Comparison of ENCODE assay signal across 15 cellular contexts in genomic region chr2:240933048-240933965, GRCh38. TPM values are rescaled to one million over a fixed set of nuclear protein-coding genes. Genes with fewer than 3 reads are reported as not detected.
DNase-seq lines count a peak whose midpoint lies in the region; ATAC-seq and TF ChIP-seq lines count a peak whose summit lies in the region.
"Had no signal": no experiment of that assay in that cellular context is flagged by ENCODE, and none has a peak within 500 bp of the region (broad histone marks: within the 10 kb centered on the region; RNA-seq: fewer than 3 reads in every experiment).

No MANE protein-coding gene starts in this region.

- H3K4me1 ChIP-seq in breast epithelium, result no peaks in the 10 kb centered on the region
- no peaks in the 10 kb centered on the region for H3K4me1 ChIP-seq in mammary epithelial cell (ENCODE audit: insufficient read depth, low read length)
- H3K4me1 ChIP-seq in uterus, result no peaks in the 10 kb centered on the region
- H3K4me1 ChIP-seq: parathyroid adenoma had no signal

- ATAC-seq in omental fat pad (ENCODE audit: low FRiP score) (no peak), HG03039 (IDR thresholded peaks at IDR 0.05; ENCODE audit: unreplicated experiment) (no peak)

- no peak overlapping the region for H2AFZ ChIP-seq in mammary epithelial cell (ENCODE audit: low read depth, low read length)
- H2AFZ ChIP-seq: parathyroid adenoma had no signal

- H3K4me3 ChIP-seq in breast epithelium (no peak overlapping the region), mammary epithelial cell (replicated peaks in 1 of 3; ENCODE audit: insufficient read depth in 1 of 3, low read depth in 2 of 3, low read length in 3 of 3) (no peak overlapping the region), uterus (no peak overlapping the region)
- H3K4me3 ChIP-seq: SK-N-MC had no signal

- H3K4me2 ChIP-seq in mammary epithelial cell (ENCODE audit: insufficient read depth, low read depth, low read length), result no peak overlapping the region

- TF ChIP-seq POLR2A in breast epithelium (IDR thresholded peaks at IDR 0.05), result no peak
- no peak for TF ChIP-seq POLR2A in uterus (IDR thresholded peaks at IDR 0.05)

- no peak overlapping the region for H3K27ac ChIP-seq in breast epithelium
- no peak overlapping the region for H3K27ac ChIP-seq in mammary epithelial cell (ENCODE audit: insufficient read depth, low read depth, low read length)
- no peak overlapping the region for H3K27ac ChIP-seq in uterus
- H3K27ac ChIP-seq: parathyroid adenoma, SK-N-MC had no signal

- peak; percentile 6 to 45 for DNase-seq in breast epithelium (ENCODE audit: low spot score in 2 of 2)
- DNase-seq in mammary epithelial cell, result no peak
- peak; percentile 1 for DNase-seq in effector CD4-positive, alpha-beta T cell
- DNase-seq in omental fat pad (ENCODE audit: low spot score), result peak; percentile 10
- DNase-seq in uterus, result peak; percentile 10 to 12
- DNase-seq in HUDEP-2 (lab: John Stamatoyannopoulos, UW; ENCODE audit: unreplicated experiment in 76 of 76), result no peak
- DNase-seq in NK-92 treated with Interleukin-12 subunit alpha and Interleukin-12 subunit beta, amount 100 ng/mL, for 24 hours (lab: John Stamatoyannopoulos, UW), result no peak
- DNase-seq: DND-41, mesenchymal stem cell, NCI-H2081 treated with DMSO at 0.1 percent for 48 hours had no signal

- in situ Hi-C loops in mammary epithelial cell (cut with MboI; ENCODE audit: low sequenced_read_pairs in 2 of 2), result no loop called here

- no peaks in the 10 kb centered on the region for H3K27me3 ChIP-seq in breast epithelium
- peaks cover 14% of the 10 kb centered on the region for H3K27me3 ChIP-seq in mammary epithelial cell (ENCODE audit: insufficient read depth, low read length)
- H3K27me3 ChIP-seq in uterus, result no peaks in the 10 kb centered on the region

- intact Hi-C loops in breast epithelium (cut with DNase I; ENCODE audit: low total_unique reads) (no loop called here), mammary epithelial cell (cut with micrococcal nuclease) (no loop called here), uterus (cut with DNase I; ENCODE audit: low total_unique reads) (no loop called here)

- H3K79me2 ChIP-seq in mammary epithelial cell (ENCODE audit: insufficient read depth, low read length), result no peaks in the 10 kb centered on the region
- H3K79me2 ChIP-seq: parathyroid adenoma had no signal

- no peak overlapping the region for H3K9ac ChIP-seq in mammary epithelial cell (ENCODE audit: insufficient read depth, low read length)
- H3K9ac ChIP-seq: parathyroid adenoma had no signal

- CTCF ChIA-PET in mammary epithelial cell (lab: Charles Lee; ENCODE audit: low non-redundant PET), result no interaction called here

- TF ChIP-seq CTCF in breast epithelium (IDR thresholded peaks at IDR 0.05) (no peak), mammary epithelial cell (conservative IDR thresholded peaks at IDR 0.05 in 1 of 2, IDR thresholded peaks at IDR 0.05 in 1 of 2; ENCODE audit: extremely low read depth in 1 of 2, insufficient read depth in 1 of 2, low read depth in 1 of 2, low read length in 2 of 2) (no peak), omental fat pad (IDR thresholded peaks at IDR 0.05) (no peak), uterus (IDR thresholded peaks at IDR 0.05) (no peak)

- H3K36me3 ChIP-seq in breast epithelium (no peaks in the 10 kb centered on the region), mammary epithelial cell (ENCODE audit: insufficient read depth, low read length) (no peaks in the 10 kb centered on the region), uterus (no peaks in the 10 kb centered on the region)

- 86% methylated on average over 25 of the region's 30 CpGs for WGBS in mammary epithelial cell (ENCODE audit: low coverage, missing lambda C conversion rate)

- no TSS peak for BruUV-seq in mammary epithelial cell (replicated peaks; lab: Mats Ljungman, UMichigan)

- dilution Hi-C loops in mammary epithelial cell (cut with HindIII; ENCODE audit: low sequenced_read_pairs), result loop anchor here (5.0 kb wide), 1 partner anchor 51 kb away; no protein-coding TSS in a partner anchor

- H4K20me1 ChIP-seq in mammary epithelial cell (ENCODE audit: insufficient read depth, low read length), result peaks cover 5% of the 10 kb centered on the region

- H3K9me3 ChIP-seq in breast epithelium (peaks cover 0 to 8% of the 10 kb centered on the region in 2 donors), mammary epithelial cell (replicated peaks; ENCODE audit: insufficient read depth, low read length) (no peaks in the 10 kb centered on the region), uterus (peaks cover 0 to 2% of the 10 kb centered on the region in 2 donors)

RNA-seq across cellular contexts. Expression of gene CROCC2, which starts 27.2 kb away (rescaled TPM):
- total RNA-seq in breast epithelium, result under 1 TPM in 1 of 3 donors, not detected in 2; 0.33 TPM
- not detected for total RNA-seq in mammary epithelial cell
- polyA plus RNA-seq in mammary epithelial cell, result not detected
- polyA minus RNA-seq in mammary epithelial cell, result not detected
- total RNA-seq in omental fat pad, result under 1 TPM in 2 of 4 donors, not detected in 2; 0.06 to 0.12 TPM
- 1 to 10 TPM in 2 of 4 donors, under 1 TPM in 1, not detected in 1; 0.79 to 2.6 (median 1.8) TPM for total RNA-seq in uterus
- total RNA-seq: HT-29, MCF 10A had no signal

RNA-seq across cellular contexts. Expression of gene MAB21L4, which starts 37.4 kb away (rescaled TPM):
- total RNA-seq in breast epithelium, result 1 to 10 TPM in 1 of 3 donors, under 1 TPM in 1, not detected in 1; 0.15 to 2.3 TPM
- total RNA-seq in mammary epithelial cell, result under 1 TPM; 0.14 to 0.17 TPM
- 0.29 TPM for polyA plus RNA-seq in mammary epithelial cell
- polyA minus RNA-seq in mammary epithelial cell, result not detected
- not detected for total RNA-seq in omental fat pad
- total RNA-seq in uterus, result under 1 TPM in 1 of 4 donors, not detected in 3; 0.97 TPM
- total RNA-seq: MCF 10A had no signal

Comparison
In these comparisons a context has a peak if more than half of its experiments do, and no peak if none do; other contexts are left out.
1. DNase-seq: peak in breast epithelium (2 of 2), effector CD4-positive, alpha-beta T cell (single experiment), omental fat pad (single experiment) and uterus (2 of 2); none in mammary epithelial cell (single experiment), HUDEP-2 (0 of 76) and NK-92 treated with Interleukin-12 subunit alpha and Interleukin-12 subunit beta, amount 100 ng/mL, for 24 hours (single experiment).